Comparison of ENCODE assay signal across 32 cellular contexts in genomic region chr15:78041946-78042345, GRCh38. TPM values are rescaled to one million over a fixed set of nuclear protein-coding genes. Genes with fewer than 3 reads are reported as not detected.
DNase-seq lines count a peak whose midpoint lies in the region; ATAC-seq and TF ChIP-seq lines count a peak whose summit lies in the region.
"Had no signal": no experiment of that assay in that cellular context is flagged by ENCODE, and none has a peak within 500 bp of the region (broad histone marks: within the 10 kb centered on the region; RNA-seq: fewer than 3 reads in every experiment).

No MANE protein-coding gene starts in this region.

- TF ChIP-seq CTCF in HL-60 (IDR thresholded peaks at IDR 0.05; ENCODE audit: insufficient read depth, low read length): no peak
- TF ChIP-seq CTCF in spleen (IDR thresholded peaks at IDR 0.05 in 8 of 11, conservative IDR thresholded peaks at IDR 0.05 in 3 of 11): no peak
- no peak for TF ChIP-seq CTCF in lower lobe of right lung (IDR thresholded peaks at IDR 0.05)
- TF ChIP-seq CTCF in type B pancreatic cell (conservative IDR thresholded peaks at IDR 0.05): no peak
- TF ChIP-seq CTCF in BE2C (IDR thresholded peaks at IDR 0.05; ENCODE audit: low read depth, low read length): no peak

- H3K27me3 ChIP-seq in HL-60 (ENCODE audit: insufficient read depth, poor library complexity, severe bottlenecking): no peaks in the 10 kb centered on the region
- no peaks in the 10 kb centered on the region for H3K27me3 ChIP-seq in spleen (replicated peaks in 1 of 7)
- H3K27me3 ChIP-seq in lower lobe of right lung (ENCODE audit: low read depth): no peaks in the 10 kb centered on the region
- no peaks in the 10 kb centered on the region for H3K27me3 ChIP-seq in BE2C
- H3K27me3 ChIP-seq: transverse colon had no signal

- peaks cover 59 to 100% (median 83%) of the 10 kb centered on the region in 6 donors for H3K4me1 ChIP-seq in spleen
- H3K4me1 ChIP-seq in lower lobe of right lung: peaks cover 72% of the 10 kb centered on the region
- H3K4me1 ChIP-seq in BE2C: no peaks in the 10 kb centered on the region; the same call in 1 of the 2 replicates
- H3K4me1 ChIP-seq: parathyroid adenoma had no signal

- TF ChIP-seq POLR2A in spleen (IDR thresholded peaks at IDR 0.05): no peak

- H3K4me1 Mint-ChIP-seq in activated T-cell treated with anti-CD3 and anti-CD28 coated beads, Interleukin-2, amount 50 U/mL, for 72 hours (ENCODE audit: low read depth): peaks cover 94% of the 10 kb centered on the region
- H3K4me1 Mint-ChIP-seq in activated naive CD8-positive, alpha-beta T cell treated with anti-CD3 and anti-CD28 coated beads for 36 hours: peaks cover 87% of the 10 kb centered on the region
- H3K4me1 Mint-ChIP-seq in type B pancreatic cell (ENCODE audit: unreplicated experiment): peaks cover 14% of the 10 kb centered on the region

- H3K9me3 Mint-ChIP-seq in activated T-cell treated with anti-CD3 and anti-CD28 coated beads, Interleukin-2, amount 50 U/mL, for 72 hours: no peaks in the 10 kb centered on the region
- no peaks in the 10 kb centered on the region for H3K9me3 Mint-ChIP-seq in activated naive CD8-positive, alpha-beta T cell treated with anti-CD3 and anti-CD28 coated beads for 36 hours
- H3K9me3 Mint-ChIP-seq in type B pancreatic cell: no peaks in the 10 kb centered on the region
- H3K9me3 Mint-ChIP-seq: activated naive CD4-positive, alpha-beta T cell treated with anti-CD3 and anti-CD28 coated beads for 36 hours; mesothelial cell of epicardium; naive B cell had no signal

- H3K27ac ChIP-seq in HL-60 (replicated peaks) (peak overlapping the region; percentile 8; the same call in 1 of the 2 replicates), spleen (peak overlapping the region in 5 of 8 donors; percentile 6 to 97 (median 95)), lower lobe of right lung (no peak overlapping the region)
- H3K27ac ChIP-seq: coronary artery, parathyroid adenoma, transverse colon had no signal

- H3K4me3 ChIP-seq in HL-60 (replicated peaks; ENCODE audit: insufficient read depth, low read length): no peak overlapping the region
- H3K4me3 ChIP-seq in spleen: no peak overlapping the region
- H3K4me3 ChIP-seq in lower lobe of right lung: no peak overlapping the region
- H3K4me3 ChIP-seq in BE2C (ENCODE audit: low read depth, low read length): no peak overlapping the region
- H3K4me3 ChIP-seq: coronary artery, transverse colon had no signal

- peaks cover 4 to 23% of the 10 kb centered on the region in 2 donors for H3K36me3 Mint-ChIP-seq in activated T-cell treated with anti-CD3 and anti-CD28 coated beads, Interleukin-2, amount 50 U/mL, for 72 hours (ENCODE audit: insufficient read depth in 2 of 2)
- peaks cover 61% of the 10 kb centered on the region for H3K36me3 Mint-ChIP-seq in activated naive CD8-positive, alpha-beta T cell treated with anti-CD3 and anti-CD28 coated beads for 36 hours
- H3K36me3 Mint-ChIP-seq in type B pancreatic cell: peaks cover 17% of the 10 kb centered on the region

- H3K36me3 ChIP-seq in spleen (peaks cover 0 to 52% (median 25%) of the 10 kb centered on the region in 6 donors), lower lobe of right lung (peaks cover 43% of the 10 kb centered on the region), BE2C (peaks cover 5% of the 10 kb centered on the region; the same call in 1 of the 2 replicates)

- no peaks in the 10 kb centered on the region for H3K9me3 ChIP-seq in spleen
- no peaks in the 10 kb centered on the region for H3K9me3 ChIP-seq in lower lobe of right lung
- H3K9me3 ChIP-seq in BE2C: no peaks in the 10 kb centered on the region
- H3K9me3 ChIP-seq: transverse colon had no signal

- ATAC-seq in activated T-cell treated with anti-CD3 and anti-CD28 coated beads, Interleukin-2, amount 50 U/mL, for 72 hours (replicated peaks in 1 of 2): no peak
- no peak for ATAC-seq in lower lobe of right lung
- ATAC-seq: SK-N-SH treated with all-trans-retinoic acid at 6 μM for 48 hours had no signal

- H3K27me3 Mint-ChIP-seq in activated T-cell treated with anti-CD3 and anti-CD28 coated beads, Interleukin-2, amount 50 U/mL, for 72 hours (ENCODE audit: low read depth): no peaks in the 10 kb centered on the region
- no peaks in the 10 kb centered on the region for H3K27me3 Mint-ChIP-seq in activated naive CD8-positive, alpha-beta T cell treated with anti-CD3 and anti-CD28 coated beads for 36 hours
- H3K27me3 Mint-ChIP-seq in type B pancreatic cell: no peaks in the 10 kb centered on the region
- H3K27me3 Mint-ChIP-seq: naive B cell had no signal

- H3K27ac Mint-ChIP-seq in activated T-cell treated with anti-CD3 and anti-CD28 coated beads, Interleukin-2, amount 50 U/mL, for 72 hours: peak overlapping the region; percentile 43
- H3K27ac Mint-ChIP-seq in activated naive CD8-positive, alpha-beta T cell treated with anti-CD3 and anti-CD28 coated beads for 36 hours: peak overlapping the region; percentile 63
- no peak overlapping the region for H3K27ac Mint-ChIP-seq in type B pancreatic cell
- H3K27ac Mint-ChIP-seq: activated naive CD4-positive, alpha-beta T cell treated with anti-CD3 and anti-CD28 coated beads for 36 hours; mesothelial cell of epicardium had no signal

- H3K4me3 Mint-ChIP-seq in activated T-cell treated with anti-CD3 and anti-CD28 coated beads, Interleukin-2, amount 50 U/mL, for 72 hours: no peak overlapping the region
- no peak overlapping the region for H3K4me3 Mint-ChIP-seq in activated naive CD8-positive, alpha-beta T cell treated with anti-CD3 and anti-CD28 coated beads for 36 hours
- H3K4me3 Mint-ChIP-seq in type B pancreatic cell: no peak overlapping the region
- H3K4me3 Mint-ChIP-seq: activated naive CD4-positive, alpha-beta T cell treated with anti-CD3 and anti-CD28 coated beads for 36 hours; mesothelial cell of epicardium; naive B cell had no signal

- intact Hi-C loops in spleen (cut with DNase I; ENCODE audit: low total_unique reads) (no loop called here), lower lobe of right lung (cut with DNase I) (no loop called here)

- DNase-seq in activated T-cell treated with anti-CD3 and anti-CD28 coated beads, Interleukin-2, amount 50 U/mL, for 72 hours: no peak
- no peak for DNase-seq in activated T-cell treated with anti-CD3 and anti-CD28 coated beads for 4 hours
- DNase-seq in HL-60 (ENCODE audit: low read depth in 1 of 2, low spot score in 1 of 2): no peak
- no peak for DNase-seq in activated naive CD8-positive, alpha-beta T cell treated with anti-CD3 and anti-CD28 coated beads for 36 hours
- no peak for DNase-seq in spleen
- no peak for DNase-seq in lower lobe of right lung
- DNase-seq in type B pancreatic cell (ENCODE audit: extremely low spot score, unreplicated experiment): no peak
- no peak for DNase-seq in BE2C
- DNase-seq: ACHN; activated naive CD4-positive, alpha-beta T cell treated with anti-CD3 and anti-CD28 coated beads for 36 hours; DND-41; HCEC 1CT; kidney; MM.1S; naive B cell; NCI-H1436; NCI-H2081 treated with DMSO at 0.1 percent for 48 hours; small intestine; stimulated activated CD4-positive, alpha-beta T cell treated with anti-CD3 and anti-CD28 coated beads, Interleukin-1b, Interleukin-23, amount 100 ng/mL, for 48 hours; stimulated activated CD8-positive, alpha-beta memory T cell treated with anti-CD3 and anti-CD28 coated beads, Interleukin-4, amount 100 ng/mL, for 48 hours; T-helper 9 cell; transverse colon had no signal

- WGBS in spleen, 5 donors: 64 to 75% (median 66%) methylated on average over 3 of the region's 3 CpGs

RNA-seq across cellular contexts. Expression of gene TBC1D2B, which starts 35.6 kb away (rescaled TPM):
- total RNA-seq in activated T-cell treated with anti-CD3 and anti-CD28 coated beads, Interleukin-2, amount 50 U/mL, for 72 hours: 10 to 100 TPM; 67.8 to 75.0 TPM
- total RNA-seq in activated naive CD8-positive, alpha-beta T cell treated with anti-CD3 and anti-CD28 coated beads for 36 hours: 10 to 100 TPM; 39.4 to 44.1 TPM
- 100 to 1,000 TPM in 5 of 7 donors, 10 to 100 TPM in 2; 88.7 to 131 (median 106) TPM for total RNA-seq in spleen
- 10 to 100 TPM in 2 of 3 donors, 1 to 10 TPM in 1; 9.4 to 19.4 (median 10.0) TPM for polyA plus RNA-seq in spleen
- total RNA-seq in lower lobe of right lung: 69.8 TPM
- 17.4 and 22.1 TPM in 2 replicates for total RNA-seq in type B pancreatic cell (ENCODE audit: low replicate concordance)
- polyA plus RNA-seq in BE2C (2012; ENCODE audit: insufficient read depth, insufficient read length, low read depth): 24.9 TPM

RNA-seq across cellular contexts. Expression of gene SH2D7, which starts 50.4 kb away (rescaled TPM):
- total RNA-seq in activated T-cell treated with anti-CD3 and anti-CD28 coated beads, Interleukin-2, amount 50 U/mL, for 72 hours: not detected
- total RNA-seq in activated naive CD8-positive, alpha-beta T cell treated with anti-CD3 and anti-CD28 coated beads for 36 hours: not detected
- total RNA-seq in spleen: not detected
- polyA plus RNA-seq in spleen: not detected
- total RNA-seq in lower lobe of right lung: not detected
- total RNA-seq in type B pancreatic cell (ENCODE audit: low replicate concordance): not detected in 2 replicates
- not detected for polyA plus RNA-seq in BE2C (2012; ENCODE audit: insufficient read depth, insufficient read length, low read depth)
- total RNA-seq: activated naive CD4-positive, alpha-beta T cell treated with anti-CD3 and anti-CD28 coated beads for 36 hours; fibroblast of villous mesenchyme; HT1080; kidney; liver; mesothelial cell of epicardium; NCI-H460 had no signal
- polyA plus RNA-seq: BJ, esophagus, liver had no signal
